In the genomic region with DNA sequence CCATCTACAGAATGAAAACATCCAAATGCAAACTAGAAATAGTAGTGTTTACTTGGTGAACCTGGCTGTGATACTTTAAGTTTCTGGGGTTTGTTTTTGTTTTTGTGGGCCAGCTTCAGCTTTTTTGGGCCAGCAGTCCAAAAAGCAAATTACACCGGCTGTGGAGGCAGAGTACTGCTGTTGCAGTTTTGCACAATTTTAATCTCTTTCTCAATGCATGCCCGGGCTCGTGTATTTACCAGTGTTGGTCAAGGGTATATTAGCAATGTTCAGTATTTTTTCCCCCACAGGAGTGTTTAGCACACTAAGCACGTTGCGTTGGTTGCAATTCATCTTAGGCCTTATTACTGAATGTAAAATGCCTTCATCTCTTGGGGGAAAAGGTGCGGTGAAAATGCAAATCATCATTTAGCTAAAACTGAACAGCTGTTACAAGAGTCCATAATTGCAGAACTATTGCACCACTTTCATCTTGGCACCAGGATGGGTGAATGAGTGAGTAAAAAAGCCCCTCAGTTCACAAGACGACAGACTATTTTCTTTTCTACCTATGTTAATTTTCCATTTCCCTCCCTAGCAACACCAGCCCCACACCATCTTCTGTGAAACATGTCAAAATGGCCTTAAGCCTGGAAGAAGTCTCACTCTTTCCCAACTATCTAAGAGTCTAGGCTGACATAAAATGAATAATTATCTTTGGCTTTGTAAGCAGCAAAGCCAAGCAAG, we compare ENCODE assay signal across 8 cellular contexts. TPM values are rescaled to one million over a fixed set of nuclear protein-coding genes. Genes with fewer than 3 reads are reported as not detected.
DNase-seq lines count a peak whose midpoint lies in the region; ATAC-seq, FAIRE-seq and TF ChIP-seq lines count a peak whose summit lies in the region.

No MANE protein-coding gene starts in this region.

- H3K36me3 ChIP-seq in KOPT-K1 (ENCODE audit: insufficient read depth, low read length) (no peaks in the 10 kb centered on the region), HepG2 (replicated peaks in 1 of 2; ENCODE audit: control insufficient read depth in 1 of 2, insufficient read depth in 2 of 2, low read length in 2 of 2) (no peaks in the 10 kb centered on the region), suprapubic skin (no peaks in the 10 kb centered on the region)

- POLR2A ChIA-PET in HepG2 (lab: Yijun Ruan, JAX), result interaction anchor here (1.2 to 2.1 kb wide), 2 partner anchors 41 to 185 kb away, joined by 3 to 43 read pairs; a partner anchor contains a TSS

- FAIRE-seq in HepG2 (lab: Jason Lieb, UNC), result no peak

- TF ChIP-seq EP300 in HepG2 (IDR thresholded peaks at IDR 0.05; ENCODE audit: low read depth in 2 of 2, low read length in 2 of 2), result no peak
- no peak for TF ChIP-seq EP300 in HepG2 (CRISPR knock-in tag; IDR thresholded peaks at IDR 0.05; ENCODE audit: borderline replicate concordance)
- no peak for TF ChIP-seq EP300 in suprapubic skin (IDR thresholded peaks at IDR 0.05)

- no peaks in the 10 kb centered on the region for H4K20me1 ChIP-seq in HepG2 (ENCODE audit: insufficient read depth, low read length)

- no peak for TF ChIP-seq CTCF in astrocyte of the spinal cord (IDR thresholded peaks at IDR 0.05; ENCODE audit: low read depth, low read length)
- TF ChIP-seq CTCF in HepG2 (CRISPR knock-in tag; IDR thresholded peaks at IDR 0.05), result no peak
- no peak for TF ChIP-seq CTCF in suprapubic skin (IDR thresholded peaks at IDR 0.05)

- ATAC-seq in HepG2 (no peak), GM19324 (IDR thresholded peaks at IDR 0.05; ENCODE audit: low FRiP score, unreplicated experiment) (no peak)

- CTCF ChIA-PET in HepG2 (lab: Yijun Ruan, JAX; ENCODE audit: low intra/inter-chr PET ratio, low total read pairs), result no interaction called here

- no peak for TF ChIP-seq POLR2A in HepG2 (IDR thresholded peaks at IDR 0.05; ENCODE audit: insufficient read depth in 1 of 2, low read depth in 2 of 2, low read length in 2 of 2)
- no peak for TF ChIP-seq POLR2A in suprapubic skin (IDR thresholded peaks at IDR 0.05)

- peak overlapping the region; percentile 90 for H3K4me2 ChIP-seq in HepG2 (ENCODE audit: low read depth, low read length)

- peak overlapping the region; percentile 85 for H3K27ac ChIP-seq in KOPT-K1 (ENCODE audit: low read depth, low read length, poor library complexity, severe bottlenecking)
- peak overlapping the region; percentile 92 for H3K27ac ChIP-seq in HepG2 (ENCODE audit: extremely low read length, insufficient read depth, low read length)
- peak overlapping the region; percentile 100 for H3K27ac ChIP-seq in suprapubic skin

- in situ Hi-C loops in astrocyte of the spinal cord (cut with HindIII; ENCODE audit: low sequenced_read_pairs) (no loop called here), HepG2 (cut with HindIII; ENCODE audit: extremely low pct_ligation_motif_present, low pct_unique_long_range_greater_than_20kb) (no loop called here)

- peak overlapping the region; percentile 88 for H3K9ac ChIP-seq in HepG2 (ENCODE audit: insufficient read depth, low read depth, low read length)

- BruUV-seq in HepG2 (replicated peaks; lab: Mats Ljungman, UMichigan), result no TSS peak

- H3K4me1 ChIP-seq in HepG2 (ENCODE audit: insufficient read depth, low read length) (peaks cover 19% of the 10 kb centered on the region), suprapubic skin (peaks cover 29% of the 10 kb centered on the region)

- H3K9me3 ChIP-seq in KOPT-K1 (ENCODE audit: insufficient read depth, low read length, poor library complexity, severe bottlenecking) (no peaks in the 10 kb centered on the region), HepG2 (ENCODE audit: low read length) (no peaks in the 10 kb centered on the region), suprapubic skin (no peaks in the 10 kb centered on the region)

- H3K4me3 ChIP-seq in astrocyte of the spinal cord (ENCODE audit: low read depth, low read length) (peak overlapping the region; percentile 79), HepG2 (replicated peaks in 1 of 3; ENCODE audit: insufficient read depth in 1 of 3, low read depth in 2 of 3, low read length in 3 of 3) (peak overlapping the region; percentile 94 to 100 (median 99)), suprapubic skin (peak overlapping the region; percentile 99)

- peak overlapping the region; percentile 97 for H2AFZ ChIP-seq in HepG2 (ENCODE audit: low read length)

- H3K79me2 ChIP-seq in HepG2 (ENCODE audit: insufficient read depth, low read length), result peaks cover 30% of the 10 kb centered on the region

- intact Hi-C loops in HepG2 (cut with micrococcal nuclease; ENCODE audit: unreplicated experiment), result loop anchor here (1.0 kb wide), 2 partner anchors 41 to 121 kb away; a partner anchor contains a TSS

- DNase-seq in D341Med (ENCODE audit: low spot score) (peak; percentile 28), astrocyte of the spinal cord (ENCODE audit: low read depth, low spot score) (no peak), HepG2 (ENCODE audit: low spot score) (no peak), suprapubic skin (ENCODE audit: low spot score in 2 of 2) (no peak), HPDE6-E6E7 (ENCODE audit: extremely low spot score) (no peak), mucosa of gallbladder (ENCODE audit: low spot score) (no peak)

- WGBS in HepG2 (ENCODE audit: low lambda C conversion rate), result 2% methylated on average over 7 of the region's 7 CpGs
- 12% methylated on average over 7 of the region's 7 CpGs for WGBS in suprapubic skin

- peaks cover 0 to 3% of the 10 kb centered on the region in 2 experiments; a peak in 1 of 5 replicates for H3K27me3 ChIP-seq in HepG2 (ENCODE audit: control insufficient read depth in 1 of 2, insufficient read depth in 2 of 2, low read length in 2 of 2)
- no peaks in the 10 kb centered on the region for H3K27me3 ChIP-seq in suprapubic skin

- TF ChIP-seq RAD21 in HepG2 (CRISPR knock-in tag; IDR thresholded peaks at IDR 0.05), result no peak

RNA-seq across cellular contexts. Expression of a gene that starts 1.8 kb away (rescaled TPM):
- total RNA-seq in HepG2 (2016; rRNA removed; fragmentation: Illumina TruSeq; extraction: Trizol) (13.5 and 33.3 TPM in 2 replicates), suprapubic skin (10 to 100 TPM; 21.3 to 45.8 (median 39.6) TPM), mucosa of gallbladder (43.2 TPM)
- 58.5 and 71.5 TPM in 2 replicates for total RNA-seq in HepG2 (2016; cell fraction: cytosol; rRNA removed; fragmentation: Illumina TruSeq; extraction: Trizol; ENCODE audit: low read depth)
- total RNA-seq in HepG2 (2016; cell fraction: insoluble cytoplasmic fraction; rRNA removed; fragmentation: Illumina TruSeq; extraction: Trizol), result 14.5 and 30.1 TPM in 2 replicates
- 17.4 and 18.7 TPM in 2 replicates for total RNA-seq in HepG2 (2016; cell fraction: membrane; rRNA removed; fragmentation: Illumina TruSeq; extraction: Trizol)
- 17.2 and 19.6 TPM in 2 replicates for total RNA-seq in HepG2 (2016; cell fraction: nucleus; rRNA removed; fragmentation: Illumina TruSeq; extraction: Trizol)
- 7.2 and 7.9 TPM in 2 replicates for polyA plus RNA-seq in HepG2 (2011; rRNA removed)
- 3.4 and 5.3 TPM in 2 replicates for polyA plus RNA-seq in HepG2 (2011; cell fraction: cytosol; rRNA removed)
- 6.9 and 8.7 TPM in 2 replicates for polyA plus RNA-seq in HepG2 (2011; cell fraction: nucleus; rRNA removed)
- 12.0 and 14.2 TPM in 2 replicates for polyA plus RNA-seq in HepG2 (2012)
- polyA plus RNA-seq in HepG2 (2016; cell fraction: cytosol; fragmentation: Illumina TruSeq; extraction: Trizol; ENCODE audit: low read depth), result 0.74 and 0.78 TPM in 2 replicates
- 17.9 and 19.3 TPM in 2 replicates for polyA plus RNA-seq in HepG2 (2016; cell fraction: insoluble cytoplasmic fraction; fragmentation: Illumina TruSeq; extraction: Trizol; ENCODE audit: low read depth)
- 4.2 and 4.3 TPM in 2 replicates for polyA plus RNA-seq in HepG2 (2016; cell fraction: membrane; fragmentation: Illumina TruSeq; extraction: Trizol; ENCODE audit: low read depth)
- polyA plus RNA-seq in HepG2 (2016; cell fraction: nucleus; fragmentation: Illumina TruSeq; extraction: Trizol; ENCODE audit: insufficient read depth, low read depth), result 12.5 and 14.3 TPM in 2 replicates
- polyA minus RNA-seq in HepG2 (2011; rRNA and poly(A)+ RNA removed; ENCODE audit: low replicate concordance), result 21.7 and 27.8 TPM in 2 replicates
- 27.0 and 36.9 TPM in 2 replicates for polyA minus RNA-seq in HepG2 (2011; cell fraction: cytosol; rRNA and poly(A)+ RNA removed)
- 45.2 and 52.0 TPM in 2 replicates for polyA minus RNA-seq in HepG2 (2011; cell fraction: nucleus; rRNA and poly(A)+ RNA removed)

RNA-seq across cellular contexts. Expression of a gene that starts 41.6 kb away (rescaled TPM):
- total RNA-seq in HepG2 (2016; rRNA removed; fragmentation: Illumina TruSeq; extraction: Trizol), result 61.5 and 86.1 TPM in 2 replicates
- total RNA-seq in HepG2 (2016; cell fraction: cytosol; rRNA removed; fragmentation: Illumina TruSeq; extraction: Trizol; ENCODE audit: low read depth), result 24.2 and 24.6 TPM in 2 replicates
- total RNA-seq in HepG2 (2016; cell fraction: insoluble cytoplasmic fraction; rRNA removed; fragmentation: Illumina TruSeq; extraction: Trizol), result 59.8 and 88.0 TPM in 2 replicates
- total RNA-seq in HepG2 (2016; cell fraction: membrane; rRNA removed; fragmentation: Illumina TruSeq; extraction: Trizol), result 28.9 and 30.9 TPM in 2 replicates
- 37.9 and 38.5 TPM in 2 replicates for total RNA-seq in HepG2 (2016; cell fraction: nucleus; rRNA removed; fragmentation: Illumina TruSeq; extraction: Trizol)
- 14.7 and 23.3 TPM in 2 replicates for polyA plus RNA-seq in HepG2 (2011; rRNA removed)
- polyA plus RNA-seq in HepG2 (2011; cell fraction: cytosol; rRNA removed), result 7.4 and 10.3 TPM in 2 replicates
- 3.6 and 6.4 TPM in 2 replicates for polyA plus RNA-seq in HepG2 (2011; cell fraction: nucleus; rRNA removed)
- 17.1 and 30.1 TPM in 2 replicates for polyA plus RNA-seq in HepG2 (2012)
- polyA plus RNA-seq in HepG2 (2016; cell fraction: cytosol; fragmentation: Illumina TruSeq; extraction: Trizol; ENCODE audit: low read depth), result 17.6 and 17.9 TPM in 2 replicates
- polyA plus RNA-seq in HepG2 (2016; cell fraction: insoluble cytoplasmic fraction; fragmentation: Illumina TruSeq; extraction: Trizol; ENCODE audit: low read depth), result 78.7 and 83.9 TPM in 2 replicates
- polyA plus RNA-seq in HepG2 (2016; cell fraction: membrane; fragmentation: Illumina TruSeq; extraction: Trizol; ENCODE audit: low read depth), result 21.9 and 24.3 TPM in 2 replicates
- 34.0 and 38.0 TPM in 2 replicates for polyA plus RNA-seq in HepG2 (2016; cell fraction: nucleus; fragmentation: Illumina TruSeq; extraction: Trizol; ENCODE audit: insufficient read depth, low read depth)
- 2.9 and 3.6 TPM in 2 replicates for polyA minus RNA-seq in HepG2 (2011; rRNA and poly(A)+ RNA removed; ENCODE audit: low replicate concordance)
- 7.6 and 8.1 TPM in 2 replicates for polyA minus RNA-seq in HepG2 (2011; cell fraction: cytosol; rRNA and poly(A)+ RNA removed)
- 33.4 and 37.1 TPM in 2 replicates for polyA minus RNA-seq in HepG2 (2011; cell fraction: nucleus; rRNA and poly(A)+ RNA removed)
- total RNA-seq in suprapubic skin, result 10 to 100 TPM; 13.2 to 28.2 (median 15.6) TPM
- total RNA-seq in mucosa of gallbladder, result 22.1 TPM
